Comparison of ENCODE assay signal across 23 cellular contexts in the genomic region with DNA sequence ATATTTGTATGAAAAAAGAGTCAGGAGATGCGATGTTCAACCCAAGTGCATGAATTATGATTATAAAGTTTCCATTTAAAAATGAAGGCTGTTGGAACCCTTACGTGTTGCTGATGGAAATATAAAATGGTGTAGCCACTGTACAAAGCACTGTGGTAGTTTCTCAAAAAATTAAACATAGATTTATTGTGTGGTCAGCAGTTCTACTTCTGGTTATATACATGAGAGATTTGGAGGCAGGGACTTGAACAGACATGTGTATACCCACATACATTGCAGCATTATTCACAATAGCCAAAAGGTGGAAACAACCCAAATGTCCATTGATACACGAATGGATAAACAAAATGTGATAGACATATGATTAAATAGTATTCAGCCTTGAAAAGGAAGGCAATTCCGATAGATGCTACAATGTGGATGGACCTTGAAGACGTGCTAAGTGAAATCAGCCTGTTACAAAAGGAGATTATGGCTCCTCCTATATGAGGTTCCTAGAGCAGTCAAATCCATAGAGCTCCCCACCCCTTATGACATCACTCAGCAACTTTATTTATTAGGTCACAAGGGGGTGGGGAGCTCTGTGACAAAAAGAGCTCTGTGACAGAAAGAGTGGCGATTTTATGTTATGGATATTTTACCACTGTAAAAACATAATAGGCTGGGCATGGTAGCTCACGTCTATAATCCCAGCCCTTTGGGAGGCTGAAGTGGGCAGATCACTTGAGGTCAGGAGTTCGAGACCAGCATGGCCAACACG.
DNase-seq lines count a peak whose midpoint lies in the region; ATAC-seq, FAIRE-seq and TF ChIP-seq lines count a peak whose summit lies in the region.
"Had no signal": no experiment of that assay in that cellular context is flagged by ENCODE, and none has a peak within 500 bp of the region (broad histone marks: within the 10 kb centered on the region; RNA-seq: fewer than 3 reads in every experiment).

No MANE protein-coding gene starts in this region.

- TF ChIP-seq EP300 in A549 (IDR thresholded peaks at IDR 0.05): no peak

- no peak for FAIRE-seq in A549 (lab: Jason Lieb, UNC)
- FAIRE-seq: D721Med, G401.6, GM12891, GM19239 had no signal

- no peak overlapping the region for H3K4me3 Mint-ChIP-seq in brain
- H3K4me3 Mint-ChIP-seq: CD4-positive, CD25-positive, alpha-beta regulatory T cell; CD8-positive, alpha-beta memory T cell had no signal

- DNase-seq in A549 (ENCODE audit: low read depth in 1 of 2, low spot score in 1 of 2) (no peak), NCI-H69 (lab: John Stamatoyannopoulos, UW) (peak; percentile 45), NCI-H1436 treated with DMSO at 0.1 percent for 48 hours (lab: John Stamatoyannopoulos, UW) (no peak), left cardiac atrium (no peak), substantia nigra (lab: John Stamatoyannopoulos, UW) (no peak)
- DNase-seq: 8988T; ACHN; BE2C; C1 segment of cervical spinal cord; CD4-positive, CD25-positive, alpha-beta regulatory T cell; CD8-positive, alpha-beta memory T cell; COR-L47; GOT3; H7; KBM-7 had no signal

- TF ChIP-seq RAD21 in A549 (conservative IDR thresholded peaks at IDR 0.05 in 1 of 2, IDR thresholded peaks at IDR 0.05 in 1 of 2): no peak

- peaks cover 21% of the 10 kb centered on the region for H3K36me3 Mint-ChIP-seq in brain

- CTCF ChIA-PET in A549 (lab: Yijun Ruan, JAX) (interaction anchor here (1.0 to 1.9 kb wide), 5 partner anchors 120 to 309 kb away, joined by 3 to 6 read pairs (median 4); no protein-coding TSS in a partner anchor), HEK293 (lab: Yijun Ruan, JAX) (interaction anchor here (1.1 to 1.5 kb wide), 2 partner anchors 9 to 120 kb away, joined by 3 to 5 read pairs; no protein-coding TSS in a partner anchor)

- no peak for TF ChIP-seq POLR2A in A549 (IDR thresholded peaks at IDR 0.05; ENCODE audit: low read length)

- H3K9me3 ChIP-seq in A549 (no peaks in the 10 kb centered on the region), HEK293 (ENCODE audit: control insufficient read depth, insufficient read depth, low read depth, low read length) (no peaks in the 10 kb centered on the region)
- H3K9me3 ChIP-seq: BE2C had no signal

- TF ChIP-seq CTCF in A549 (IDR thresholded peaks at IDR 0.05) (no peak), HEK293 (tag by site-specific recombination; IDR thresholded peaks at IDR 0.05) (no peak), brain (conservative IDR thresholded peaks at IDR 0.05) (no peak)

- H3K27ac Mint-ChIP-seq in brain: peak overlapping the region; percentile 16 to 95 (median 69)

- H3K9me3 Mint-ChIP-seq in brain: peaks cover 0 to 2% (median 0%) of the 10 kb centered on the region in 5 experiments
- H3K9me3 Mint-ChIP-seq: CD4-positive, CD25-positive, alpha-beta regulatory T cell; CD8-positive, alpha-beta memory T cell had no signal

- POLR2A ChIA-PET in A549 (lab: Yijun Ruan, JAX) (no interaction called here), HEK293 (lab: Yijun Ruan, JAX) (no interaction called here)

- intact Hi-C loops in left cardiac atrium (cut with DNase I): no loop called here

- 92% methylated on average over 9 of the region's 9 CpGs for WGBS in A549 (ENCODE audit: missing lambda C conversion rate)

- H3K4me1 Mint-ChIP-seq in brain: peaks cover 96% of the 10 kb centered on the region

- no peaks in the 10 kb centered on the region for H3K36me3 ChIP-seq in HEK293 (ENCODE audit: control insufficient read depth in 2 of 2, insufficient read depth in 1 of 2, low read length in 2 of 2)
- H3K36me3 ChIP-seq: BE2C had no signal

- peaks cover 44% of the 10 kb centered on the region for H3K4me1 ChIP-seq in A549
- peaks cover 17% of the 10 kb centered on the region for H3K4me1 ChIP-seq in HEK293 (ENCODE audit: control insufficient read depth, insufficient read depth, low read length)

- ATAC-seq in A549: no peak
- ATAC-seq in HG02852 (IDR thresholded peaks at IDR 0.05; ENCODE audit: unreplicated experiment): no peak
- no peak for ATAC-seq in left cardiac atrium
- ATAC-seq: HCT116 had no signal

- no peaks in the 10 kb centered on the region for H3K27me3 Mint-ChIP-seq in brain
- H3K27me3 Mint-ChIP-seq: CD4-positive, CD25-positive, alpha-beta regulatory T cell; CD8-positive, alpha-beta memory T cell had no signal

- no peak overlapping the region for H3K4me2 ChIP-seq in A549

- H3K4me3 ChIP-seq in A549 (no peak overlapping the region), HEK293 (ENCODE audit: low read depth, low read length) (no peak overlapping the region)

- H3K27ac ChIP-seq in A549: no peak overlapping the region
- no peak overlapping the region for H3K27ac ChIP-seq in HEK293 (ENCODE audit: extremely low read depth, low read depth, low read length)
- no peak overlapping the region for H3K27ac ChIP-seq in substantia nigra (ENCODE audit: low read depth, low read length, poor library complexity, severe bottlenecking)

TF ChIP-seq in A549, 52 proteins besides CTCF, POLR2A, EP300 and RAD21:
- TF ChIP-seq GATA3 (IDR thresholded peaks at IDR 0.05; ENCODE audit: borderline replicate concordance) (no peak), MAFK (IDR thresholded peaks at IDR 0.05; ENCODE audit: partially characterized antibody) (peak; percentile 85), HOXA7 (CRISPR knock-in tag; IDR thresholded peaks at IDR 0.05) (no peak)

TF ChIP-seq in HEK293, 187 proteins besides CTCF, POLR2A, EP300 and RAD21:
- TF ChIP-seq, protein P1, sequence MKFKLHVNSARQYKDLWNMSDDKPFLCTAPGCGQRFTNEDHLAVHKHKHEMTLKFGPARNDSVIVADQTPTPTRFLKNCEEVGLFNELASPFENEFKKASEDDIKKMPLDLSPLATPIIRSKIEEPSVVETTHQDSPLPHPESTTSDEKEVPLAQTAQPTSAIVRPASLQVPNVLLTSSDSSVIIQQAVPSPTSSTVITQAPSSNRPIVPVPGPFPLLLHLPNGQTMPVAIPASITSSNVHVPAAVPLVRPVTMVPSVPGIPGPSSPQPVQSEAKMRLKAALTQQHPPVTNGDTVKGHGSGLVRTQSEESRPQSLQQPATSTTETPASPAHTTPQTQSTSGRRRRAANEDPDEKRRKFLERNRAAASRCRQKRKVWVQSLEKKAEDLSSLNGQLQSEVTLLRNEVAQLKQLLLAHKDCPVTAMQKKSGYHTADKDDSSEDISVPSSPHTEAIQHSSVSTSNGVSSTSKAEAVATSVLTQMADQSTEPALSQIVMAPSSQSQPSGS (tag by site-specific recombination; IDR thresholded peaks at IDR 0.05; ENCODE audit: low read depth): 0 out of 2 replicates have a peak, but pooled peaks have one; percentile 9
- TF ChIP-seq GLI2 (tag by site-specific recombination; IDR thresholded peaks at IDR 0.05; ENCODE audit: borderline replicate concordance, low read depth) (no peak), ZBTB8A (tag by site-specific recombination; IDR thresholded peaks at IDR 0.05) (0 out of 2 replicates have a peak, but pooled peaks have one; percentile 29), ZBTB21 (tag by site-specific recombination; IDR thresholded peaks at IDR 0.05) (peak; percentile 51; the same call in 1 of the 2 replicates), ZNF223 (tag by site-specific recombination; IDR thresholded peaks at IDR 0.05) (no peak), ZNF146 (tag by site-specific recombination; IDR thresholded peaks at IDR 0.05) (peak; percentile 58; the same call in 1 of the 2 replicates), ZNF514 (tag by site-specific recombination; IDR thresholded peaks at IDR 0.05) (no peak), ZNF830 (tag by site-specific recombination; IDR thresholded peaks at IDR 0.05; ENCODE audit: low read depth) (no peak), ZNF629 (tag by site-specific recombination; IDR thresholded peaks at IDR 0.05) (peak; percentile 66), ZNF16 (tag by site-specific recombination; IDR thresholded peaks at IDR 0.05; ENCODE audit: low read depth) (no peak), EGR2 (tag by site-specific recombination; IDR thresholded peaks at IDR 0.05; ENCODE audit: low read depth) (no peak)
